In the genomic region with DNA sequence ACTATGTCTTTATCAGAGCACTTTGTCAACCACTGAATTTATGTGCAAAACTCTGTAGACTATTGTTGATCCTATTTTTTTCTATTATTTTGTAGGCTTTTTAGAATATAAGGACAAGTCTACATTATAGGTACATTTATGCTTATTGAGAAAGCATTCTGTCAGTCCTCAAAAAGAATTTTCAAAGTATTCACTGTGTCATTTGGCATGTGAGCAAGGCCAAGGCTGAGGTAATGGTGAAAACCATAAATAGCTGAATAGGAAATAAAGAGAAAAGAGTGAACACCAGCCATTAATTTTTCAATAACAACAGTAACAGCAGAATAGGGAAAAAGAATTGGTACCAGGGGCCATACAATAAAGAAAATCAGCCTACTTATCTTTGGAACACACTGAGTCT, we compare ENCODE assay signal across 1 cellular context.
TF ChIP-seq lines count a peak whose summit lies in the region.

No MANE protein-coding gene starts in this region.

TF ChIP-seq in WTC11, 78 proteins besides CTCF, POLR2A, EP300 and RAD21 (continued from another document):
- TF ChIP-seq, protein P1, sequence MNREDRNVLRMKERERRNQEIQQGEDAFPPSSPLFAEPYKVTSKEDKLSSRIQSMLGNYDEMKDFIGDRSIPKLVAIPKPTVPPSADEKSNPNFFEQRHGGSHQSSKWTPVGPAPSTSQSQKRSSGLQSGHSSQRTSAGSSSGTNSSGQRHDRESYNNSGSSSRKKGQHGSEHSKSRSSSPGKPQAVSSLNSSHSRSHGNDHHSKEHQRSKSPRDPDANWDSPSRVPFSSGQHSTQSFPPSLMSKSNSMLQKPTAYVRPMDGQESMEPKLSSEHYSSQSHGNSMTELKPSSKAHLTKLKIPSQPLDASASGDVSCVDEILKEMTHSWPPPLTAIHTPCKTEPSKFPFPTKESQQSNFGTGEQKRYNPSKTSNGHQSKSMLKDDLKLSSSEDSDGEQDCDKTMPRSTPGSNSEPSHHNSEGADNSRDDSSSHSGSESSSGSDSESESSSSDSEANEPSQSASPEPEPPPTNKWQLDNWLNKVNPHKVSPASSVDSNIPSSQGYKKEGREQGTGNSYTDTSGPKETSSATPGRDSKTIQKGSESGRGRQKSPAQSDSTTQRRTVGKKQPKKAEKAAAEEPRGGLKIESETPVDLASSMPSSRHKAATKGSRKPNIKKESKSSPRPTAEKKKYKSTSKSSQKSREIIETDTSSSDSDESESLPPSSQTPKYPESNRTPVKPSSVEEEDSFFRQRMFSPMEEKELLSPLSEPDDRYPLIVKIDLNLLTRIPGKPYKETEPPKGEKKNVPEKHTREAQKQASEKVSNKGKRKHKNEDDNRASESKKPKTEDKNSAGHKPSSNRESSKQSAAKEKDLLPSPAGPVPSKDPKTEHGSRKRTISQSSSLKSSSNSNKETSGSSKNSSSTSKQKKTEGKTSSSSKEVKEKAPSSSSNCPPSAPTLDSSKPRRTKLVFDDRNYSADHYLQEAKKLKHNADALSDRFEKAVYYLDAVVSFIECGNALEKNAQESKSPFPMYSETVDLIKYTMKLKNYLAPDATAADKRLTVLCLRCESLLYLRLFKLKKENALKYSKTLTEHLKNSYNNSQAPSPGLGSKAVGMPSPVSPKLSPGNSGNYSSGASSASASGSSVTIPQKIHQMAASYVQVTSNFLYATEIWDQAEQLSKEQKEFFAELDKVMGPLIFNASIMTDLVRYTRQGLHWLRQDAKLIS (CRISPR knock-in tag; IDR thresholded peaks at IDR 0.05; ENCODE audit: borderline replicate concordance): no peak
- TF ChIP-seq FOXK1 (CRISPR knock-in tag; IDR thresholded peaks at IDR 0.05) (no peak), ZNF138 (CRISPR knock-in tag; conservative IDR thresholded peaks at IDR 0.05) (no peak), FOXP1 (CRISPR knock-in tag; IDR thresholded peaks at IDR 0.05; ENCODE audit: borderline replicate concordance) (no peak), IRF2 (CRISPR knock-in tag; IDR thresholded peaks at IDR 0.05; ENCODE audit: borderline replicate concordance, low read depth) (no peak), NFYB (CRISPR knock-in tag; conservative IDR thresholded peaks at IDR 0.05; ENCODE audit: low read depth) (no peak), KAT7 (CRISPR knock-in tag; IDR thresholded peaks at IDR 0.05; ENCODE audit: borderline replicate concordance) (no peak), TCF7 (CRISPR knock-in tag; IDR thresholded peaks at IDR 0.05; ENCODE audit: low read depth) (no peak), GTF2I (CRISPR knock-in tag; conservative IDR thresholded peaks at IDR 0.05) (no peak), ZBTB21 (CRISPR knock-in tag; IDR thresholded peaks at IDR 0.05; ENCODE audit: borderline replicate concordance) (no peak)
- TF ChIP-seq, protein P2, sequence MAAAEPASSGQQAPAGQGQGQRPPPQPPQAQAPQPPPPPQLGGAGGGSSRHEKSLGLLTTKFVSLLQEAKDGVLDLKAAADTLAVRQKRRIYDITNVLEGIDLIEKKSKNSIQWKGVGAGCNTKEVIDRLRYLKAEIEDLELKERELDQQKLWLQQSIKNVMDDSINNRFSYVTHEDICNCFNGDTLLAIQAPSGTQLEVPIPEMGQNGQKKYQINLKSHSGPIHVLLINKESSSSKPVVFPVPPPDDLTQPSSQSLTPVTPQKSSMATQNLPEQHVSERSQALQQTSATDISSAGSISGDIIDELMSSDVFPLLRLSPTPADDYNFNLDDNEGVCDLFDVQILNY (CRISPR knock-in tag; IDR thresholded peaks at IDR 0.05): no peak
- TF ChIP-seq, protein P3, sequence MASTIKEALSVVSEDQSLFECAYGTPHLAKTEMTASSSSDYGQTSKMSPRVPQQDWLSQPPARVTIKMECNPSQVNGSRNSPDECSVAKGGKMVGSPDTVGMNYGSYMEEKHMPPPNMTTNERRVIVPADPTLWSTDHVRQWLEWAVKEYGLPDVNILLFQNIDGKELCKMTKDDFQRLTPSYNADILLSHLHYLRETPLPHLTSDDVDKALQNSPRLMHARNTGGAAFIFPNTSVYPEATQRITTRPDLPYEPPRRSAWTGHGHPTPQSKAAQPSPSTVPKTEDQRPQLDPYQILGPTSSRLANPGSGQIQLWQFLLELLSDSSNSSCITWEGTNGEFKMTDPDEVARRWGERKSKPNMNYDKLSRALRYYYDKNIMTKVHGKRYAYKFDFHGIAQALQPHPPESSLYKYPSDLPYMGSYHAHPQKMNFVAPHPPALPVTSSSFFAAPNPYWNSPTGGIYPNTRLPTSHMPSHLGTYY (CRISPR knock-in tag; IDR thresholded peaks at IDR 0.05): no peak
- TF ChIP-seq, protein P4, sequence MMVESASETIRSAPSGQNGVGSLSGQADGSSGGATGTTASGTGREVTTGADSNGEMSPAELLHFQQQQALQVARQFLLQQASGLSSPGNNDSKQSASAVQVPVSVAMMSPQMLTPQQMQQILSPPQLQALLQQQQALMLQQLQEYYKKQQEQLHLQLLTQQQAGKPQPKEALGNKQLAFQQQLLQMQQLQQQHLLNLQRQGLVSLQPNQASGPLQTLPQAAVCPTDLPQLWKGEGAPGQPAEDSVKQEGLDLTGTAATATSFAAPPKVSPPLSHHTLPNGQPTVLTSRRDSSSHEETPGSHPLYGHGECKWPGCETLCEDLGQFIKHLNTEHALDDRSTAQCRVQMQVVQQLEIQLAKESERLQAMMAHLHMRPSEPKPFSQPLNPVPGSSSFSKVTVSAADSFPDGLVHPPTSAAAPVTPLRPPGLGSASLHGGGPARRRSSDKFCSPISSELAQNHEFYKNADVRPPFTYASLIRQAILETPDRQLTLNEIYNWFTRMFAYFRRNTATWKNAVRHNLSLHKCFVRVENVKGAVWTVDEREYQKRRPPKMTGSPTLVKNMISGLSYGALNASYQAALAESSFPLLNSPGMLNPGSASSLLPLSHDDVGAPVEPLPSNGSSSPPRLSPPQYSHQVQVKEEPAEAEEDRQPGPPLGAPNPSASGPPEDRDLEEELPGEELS (CRISPR knock-in tag; IDR thresholded peaks at IDR 0.05): no peak
- TF ChIP-seq, protein P5, sequence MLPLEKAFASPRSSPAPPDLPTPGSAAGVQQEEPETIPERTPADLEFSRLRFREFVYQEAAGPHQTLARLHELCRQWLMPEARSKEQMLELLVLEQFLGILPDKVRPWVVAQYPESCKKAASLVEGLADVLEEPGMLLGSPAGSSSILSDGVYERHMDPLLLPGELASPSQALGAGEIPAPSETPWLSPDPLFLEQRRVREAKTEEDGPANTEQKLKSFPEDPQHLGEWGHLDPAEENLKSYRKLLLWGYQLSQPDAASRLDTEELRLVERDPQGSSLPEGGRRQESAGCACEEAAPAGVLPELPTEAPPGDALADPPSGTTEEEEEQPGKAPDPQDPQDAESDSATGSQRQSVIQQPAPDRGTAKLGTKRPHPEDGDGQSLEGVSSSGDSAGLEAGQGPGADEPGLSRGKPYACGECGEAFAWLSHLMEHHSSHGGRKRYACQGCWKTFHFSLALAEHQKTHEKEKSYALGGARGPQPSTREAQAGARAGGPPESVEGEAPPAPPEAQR (CRISPR knock-in tag; IDR thresholded peaks at IDR 0.05): no peak
- TF ChIP-seq, protein P6, sequence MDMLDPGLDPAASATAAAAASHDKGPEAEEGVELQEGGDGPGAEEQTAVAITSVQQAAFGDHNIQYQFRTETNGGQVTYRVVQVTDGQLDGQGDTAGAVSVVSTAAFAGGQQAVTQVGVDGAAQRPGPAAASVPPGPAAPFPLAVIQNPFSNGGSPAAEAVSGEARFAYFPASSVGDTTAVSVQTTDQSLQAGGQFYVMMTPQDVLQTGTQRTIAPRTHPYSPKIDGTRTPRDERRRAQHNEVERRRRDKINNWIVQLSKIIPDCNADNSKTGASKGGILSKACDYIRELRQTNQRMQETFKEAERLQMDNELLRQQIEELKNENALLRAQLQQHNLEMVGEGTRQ (CRISPR knock-in tag; IDR thresholded peaks at IDR 0.05): no peak
- TF ChIP-seq, protein P7, sequence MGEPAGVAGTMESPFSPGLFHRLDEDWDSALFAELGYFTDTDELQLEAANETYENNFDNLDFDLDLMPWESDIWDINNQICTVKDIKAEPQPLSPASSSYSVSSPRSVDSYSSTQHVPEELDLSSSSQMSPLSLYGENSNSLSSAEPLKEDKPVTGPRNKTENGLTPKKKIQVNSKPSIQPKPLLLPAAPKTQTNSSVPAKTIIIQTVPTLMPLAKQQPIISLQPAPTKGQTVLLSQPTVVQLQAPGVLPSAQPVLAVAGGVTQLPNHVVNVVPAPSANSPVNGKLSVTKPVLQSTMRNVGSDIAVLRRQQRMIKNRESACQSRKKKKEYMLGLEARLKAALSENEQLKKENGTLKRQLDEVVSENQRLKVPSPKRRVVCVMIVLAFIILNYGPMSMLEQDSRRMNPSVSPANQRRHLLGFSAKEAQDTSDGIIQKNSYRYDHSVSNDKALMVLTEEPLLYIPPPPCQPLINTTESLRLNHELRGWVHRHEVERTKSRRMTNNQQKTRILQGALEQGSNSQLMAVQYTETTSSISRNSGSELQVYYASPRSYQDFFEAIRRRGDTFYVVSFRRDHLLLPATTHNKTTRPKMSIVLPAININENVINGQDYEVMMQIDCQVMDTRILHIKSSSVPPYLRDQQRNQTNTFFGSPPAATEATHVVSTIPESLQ (CRISPR knock-in tag; IDR thresholded peaks at IDR 0.05): no peak
